ENCODE assay signal across 8 cellular contexts in genomic region chr9:124660341-124660801, GRCh38.
DNase-seq lines count a peak whose midpoint lies in the region; ATAC-seq and TF ChIP-seq lines count a peak whose summit lies in the region.

No MANE protein-coding gene starts in this region.

- peak overlapping the region; percentile 99 for H3K4me3 Mint-ChIP-seq in type B pancreatic cell

- peak overlapping the region; percentile 74 for H2BK5ac ChIP-seq in mesenchymal stem cell (ENCODE audit: low read depth, low read length, poor library complexity, severe bottlenecking)

- peaks cover 35% of the 10 kb centered on the region for H3K4me1 ChIP-seq in HUES48 (ENCODE audit: control insufficient read depth, insufficient read depth, low read length)
- peaks cover 34% of the 10 kb centered on the region for H3K4me1 ChIP-seq in RWPE2 (ENCODE audit: insufficient read depth, poor library complexity, severe bottlenecking)
- peaks cover 1% of the 10 kb centered on the region for H3K4me1 ChIP-seq in mesenchymal stem cell (ENCODE audit: control insufficient read depth, insufficient read depth, low read depth, low read length)

- no peaks in the 10 kb centered on the region for H3K27me3 Mint-ChIP-seq in type B pancreatic cell

- H3K9ac ChIP-seq in HUES48 (ENCODE audit: low read depth, low read length) (peak overlapping the region; percentile 96), mesenchymal stem cell (ENCODE audit: low read length) (peak overlapping the region; percentile 85)

- H3K27ac Mint-ChIP-seq in type B pancreatic cell: peak overlapping the region; percentile 98

- H3K79me1 ChIP-seq in mesenchymal stem cell (replicated peaks; ENCODE audit: low read length, poor library complexity, severe bottlenecking): peaks cover 3% of the 10 kb centered on the region

- peak overlapping the region in 1 of 2 experiments; percentile 16 for H3K18ac ChIP-seq in mesenchymal stem cell (ENCODE audit: low read depth in 1 of 2, low read length in 2 of 2)

- H3K27me3 ChIP-seq in HUES48 (ENCODE audit: control insufficient read depth, insufficient read depth, low read length) (no peaks in the 10 kb centered on the region), RWPE2 (ENCODE audit: insufficient read depth, poor library complexity, severe bottlenecking) (no peaks in the 10 kb centered on the region), mesenchymal stem cell (ENCODE audit: control insufficient read depth in 1 of 2, insufficient read depth in 1 of 2, low read length in 2 of 2) (no peaks in the 10 kb centered on the region)

- H2AFZ ChIP-seq in mesenchymal stem cell (ENCODE audit: low read depth, low read length): no peak overlapping the region

- peaks cover 38% of the 10 kb centered on the region for H3K4me1 Mint-ChIP-seq in type B pancreatic cell (ENCODE audit: unreplicated experiment)

- 0% methylated on average over 10 of the region's 11 CpGs for WGBS in mesenchymal stem cell

- no peaks in the 10 kb centered on the region for H3K36me3 ChIP-seq in HUES48 (ENCODE audit: control insufficient read depth, insufficient read depth, low read length)
- H3K36me3 ChIP-seq in RWPE2 (ENCODE audit: low read depth): peaks cover 4% of the 10 kb centered on the region; the same call in 1 of the 2 replicates
- H3K36me3 ChIP-seq in mesenchymal stem cell (ENCODE audit: control insufficient read depth in 1 of 2, insufficient read depth in 2 of 2, low read depth in 1 of 2, low read length in 2 of 2): no peaks in the 10 kb centered on the region

- H2AK5ac ChIP-seq in mesenchymal stem cell (ENCODE audit: low read length, severe bottlenecking): peak overlapping the region; percentile 61

- no peak overlapping the region for H2BK120ac ChIP-seq in mesenchymal stem cell (ENCODE audit: low read depth, low read length)

- no peak for TF ChIP-seq CTCF in RWPE2 (IDR thresholded peaks at IDR 0.05; ENCODE audit: poor library complexity, severe bottlenecking)
- TF ChIP-seq CTCF in type B pancreatic cell (conservative IDR thresholded peaks at IDR 0.05): no peak

- peak overlapping the region; percentile 95 for H3K27ac ChIP-seq in HUES48 (ENCODE audit: low read depth, low read length)
- peak overlapping the region; percentile 100 for H3K27ac ChIP-seq in RWPE2 (ENCODE audit: poor library complexity, severe bottlenecking)
- peak overlapping the region; percentile 69 for H3K27ac ChIP-seq in mesenchymal stem cell (ENCODE audit: low read length, poor library complexity, severe bottlenecking)

- H4K91ac ChIP-seq in mesenchymal stem cell (ENCODE audit: low read length): no peak overlapping the region

- H3K4me2 ChIP-seq in mesenchymal stem cell (ENCODE audit: low read length, poor library complexity, severe bottlenecking): peak overlapping the region; percentile 2

- H2BK15ac ChIP-seq in mesenchymal stem cell (ENCODE audit: low read depth, poor library complexity, severe bottlenecking): no peak overlapping the region

- H3K14ac ChIP-seq in mesenchymal stem cell (ENCODE audit: low read length in 2 of 2): no peak overlapping the region

- H4K8ac ChIP-seq in mesenchymal stem cell (ENCODE audit: low read length): no peak overlapping the region

- H2BK12ac ChIP-seq in mesenchymal stem cell (ENCODE audit: low read length in 2 of 2): no peak overlapping the region

- H3K4ac ChIP-seq in mesenchymal stem cell (ENCODE audit: low read depth in 1 of 2, low read length in 2 of 2): peak overlapping the region in 1 of 2 experiments; percentile 64

- H3K23ac ChIP-seq in mesenchymal stem cell (ENCODE audit: low read length in 2 of 2): no peak overlapping the region

- no peak for ATAC-seq in RWPE2 (ENCODE audit: low read depth)
- no peak for ATAC-seq in GM21367 (IDR thresholded peaks at IDR 0.05; ENCODE audit: unreplicated experiment)

- H3K9me3 Mint-ChIP-seq in type B pancreatic cell: peaks cover 1% of the 10 kb centered on the region

- H3K9me3 ChIP-seq in HUES48 (ENCODE audit: control insufficient read depth, insufficient read depth, low read length) (no peaks in the 10 kb centered on the region), RWPE2 (ENCODE audit: severe bottlenecking) (no peaks in the 10 kb centered on the region), mesenchymal stem cell (ENCODE audit: control insufficient read depth, low read length) (no peaks in the 10 kb centered on the region)

- DNase-seq in DMS 273 (lab: John Stamatoyannopoulos, UW; ENCODE audit: unreplicated experiment) (peak; percentile 39), RWPE2 (ENCODE audit: low spot score) (no peak), dedifferentiated amniotic fluid mesenchymal stem cell (ENCODE audit: extremely low spot score) (peak; percentile 18), mesenchymal stem cell (peak; percentile 77), type B pancreatic cell (ENCODE audit: extremely low spot score, unreplicated experiment) (no peak), 8988T (no peak)

- H3K4me3 ChIP-seq in HUES48 (ENCODE audit: low read depth, low read length): peak overlapping the region; percentile 85
- peak overlapping the region; percentile 43 for H3K4me3 ChIP-seq in RWPE2 (ENCODE audit: severe bottlenecking)
- H3K4me3 ChIP-seq in mesenchymal stem cell (ENCODE audit: insufficient read depth in 1 of 2, low read depth in 1 of 2, low read length in 2 of 2): peak overlapping the region in 1 of 2 experiments; percentile 78

- H3K36me3 Mint-ChIP-seq in type B pancreatic cell: peaks cover 19% of the 10 kb centered on the region

Comparison
In these comparisons a context has a peak if more than half of its experiments do, and no peak if none do; other contexts are left out.
1. DNase-seq: peak in DMS 273 (single experiment), dedifferentiated amniotic fluid mesenchymal stem cell (single experiment) and mesenchymal stem cell (single experiment); none in RWPE2 (single experiment), type B pancreatic cell (single experiment) and 8988T (single experiment).
2. Peak in every context shown above with its lines, with median percentiles within 50 percentile points of each other: H3K27ac ChIP-seq.